ENCODE assay signal across 8 cellular contexts in genomic region chr16:89687092-89687940, GRCh38. TPM values are rescaled to one million over a fixed set of nuclear protein-coding genes. Genes with fewer than 3 reads are reported as not detected.
DNase-seq lines count a peak whose midpoint lies in the region; ATAC-seq, FAIRE-seq and TF ChIP-seq lines count a peak whose summit lies in the region.

No MANE protein-coding gene starts in this region.

- H3K4me3 ChIP-seq in A549 (peak overlapping the region; percentile 70), GM12864 (ENCODE audit: low read depth, low read length) (peak overlapping the region; percentile 87), right lobe of liver (peak overlapping the region; percentile 68 to 99 (median 97)), thymus (ENCODE audit: low read length) (peak overlapping the region; percentile 92)

- H3K27me3 Mint-ChIP-seq in central memory CD8-positive, alpha-beta T cell: no peaks in the 10 kb centered on the region

- peak overlapping the region; percentile 46 for H3K27ac Mint-ChIP-seq in central memory CD8-positive, alpha-beta T cell (ENCODE audit: low read depth)

- H3K27ac ChIP-seq in A549 (peak overlapping the region; percentile 96 to 99), right lobe of liver (peak overlapping the region; percentile 75 to 94 (median 91)), thymus (ENCODE audit: low read depth) (peak overlapping the region; percentile 97)

- DNase-seq in A549 (ENCODE audit: low read depth in 1 of 2, low spot score in 1 of 2) (peak; percentile 67 to 79), GM12864 (ENCODE audit: low read depth) (no peak), NCI-H526 treated with DMSO at 0.1 percent for 48 hours (lab: John Stamatoyannopoulos, UW) (peak; percentile 8), right lobe of liver (peak; percentile 83 to 95 (median 93)), NCI-H510A treated with DMSO at 0.1 percent for 48 hours (lab: John Stamatoyannopoulos, UW) (no peak)
- no peak for DNase-seq in central memory CD8-positive, alpha-beta T cell (ENCODE audit: low spot score in 2 of 2)

- peaks cover 27% of the 10 kb centered on the region for H3K36me3 Mint-ChIP-seq in central memory CD8-positive, alpha-beta T cell (ENCODE audit: insufficient read depth)

- TF ChIP-seq RAD21 in A549 (conservative IDR thresholded peaks at IDR 0.05 in 1 of 2, IDR thresholded peaks at IDR 0.05 in 1 of 2): no peak

- intact Hi-C loops in right lobe of liver (cut with DNase I): no loop called here

- TF ChIP-seq CTCF in A549 (IDR thresholded peaks at IDR 0.05) (no peak), GM12864 (IDR thresholded peaks at IDR 0.05; ENCODE audit: low read depth, low read length, missing control alignments) (no peak), right lobe of liver (IDR thresholded peaks at IDR 0.05) (no peak)

- H3K36me3 ChIP-seq in right lobe of liver (peaks cover 0 to 25% (median 7%) of the 10 kb centered on the region in 4 donors), thymus (ENCODE audit: control insufficient read depth, insufficient read depth) (peaks cover 25% of the 10 kb centered on the region)

- CTCF ChIA-PET in A549 (lab: Yijun Ruan, JAX): interaction anchor here (0.9 to 4.7 kb wide), 5 partner anchors 12 to 72 kb away, joined by 3 to 33 read pairs (median 6); partner anchors contain the start of gene SPATA2L

- H3K4me1 ChIP-seq in A549 (peaks cover 11% of the 10 kb centered on the region), right lobe of liver (peaks cover 0 to 16% (median 9%) of the 10 kb centered on the region in 4 donors), thymus (ENCODE audit: control insufficient read depth, insufficient read depth, low read length) (peaks cover 11% of the 10 kb centered on the region)

- ATAC-seq in A549 (peak; percentile 64 to 73), HG02623 (IDR thresholded peaks at IDR 0.05; ENCODE audit: unreplicated experiment) (peak; percentile 22), right lobe of liver (peak; percentile 89 to 93 (median 90))
- ATAC-seq in central memory CD8-positive, alpha-beta T cell (replicated peaks; ENCODE audit: extremely low read depth, poor library complexity, severe bottlenecking): peak; percentile 57

- peak overlapping the region; percentile 91 for H3K4me3 Mint-ChIP-seq in central memory CD8-positive, alpha-beta T cell

- TF ChIP-seq EP300 in A549 (IDR thresholded peaks at IDR 0.05): no peak

- H3K9me3 Mint-ChIP-seq in central memory CD8-positive, alpha-beta T cell: no peaks in the 10 kb centered on the region

- 12% methylated on average over 28 of the region's 42 CpGs for WGBS in A549 (ENCODE audit: missing lambda C conversion rate)
- 2% methylated on average over 36 of the region's 42 CpGs for WGBS in right lobe of liver (ENCODE audit: insufficient coverage, low coverage, low lambda C conversion rate, missing lambda C conversion rate)
- WGBS in thymus: 25% methylated on average over 42 of the region's 42 CpGs

- H3K4me2 ChIP-seq in A549: peak overlapping the region; percentile 91

- H3K9me3 ChIP-seq in A549 (peaks cover 9% of the 10 kb centered on the region), right lobe of liver (no peaks in the 10 kb centered on the region), thymus (ENCODE audit: control insufficient read depth) (no peaks in the 10 kb centered on the region)

- H3K27me3 ChIP-seq in right lobe of liver: no peaks in the 10 kb centered on the region
- H3K27me3 ChIP-seq in thymus (ENCODE audit: control insufficient read depth, insufficient read depth): no peaks in the 10 kb centered on the region

- no peak for FAIRE-seq in A549 (lab: Jason Lieb, UNC)

- TF ChIP-seq POLR2A in A549 (IDR thresholded peaks at IDR 0.05; ENCODE audit: low read length) (no peak), right lobe of liver (IDR thresholded peaks at IDR 0.05) (peak; percentile 84)

- H3K4me1 Mint-ChIP-seq in central memory CD8-positive, alpha-beta T cell: peaks cover 21% of the 10 kb centered on the region

- POLR2A ChIA-PET in A549 (lab: Yijun Ruan, JAX): interaction anchor here (0.7 to 1.5 kb wide), 9 partner anchors 10 to 235 kb away, joined by 3 to 26 read pairs (median 6); partner anchors contain the start of genes CHMP1A, SPATA2L and SPATA33

TF ChIP-seq in A549, 52 proteins besides CTCF, POLR2A, EP300 and RAD21 (continues in another document):
- TF ChIP-seq E2F6 (IDR thresholded peaks at IDR 0.05; ENCODE audit: borderline replicate concordance, low read depth): 0 out of 2 replicates have a peak, but pooled peaks have one; percentile 45
- TF ChIP-seq REST (IDR thresholded peaks at IDR 0.05): no peak
- no peak for TF ChIP-seq FOXS1 (CRISPR knock-in tag; IDR thresholded peaks at IDR 0.05)
- TF ChIP-seq MAX (IDR thresholded peaks at IDR 0.05): peak; percentile 70; the same call in 1 of the 2 replicates

RNA-seq across cellular contexts. Expression of gene CDK10, which starts 0.8 kb away (rescaled TPM):
- polyA plus RNA-seq in A549 (2011; rRNA removed): 35.9 and 40.2 TPM in 2 replicates
- polyA plus RNA-seq in A549 (2012; cell fraction: cytosol; rRNA removed): 47.9 and 59.3 TPM in 2 replicates
- 316 and 339 TPM in 2 replicates for polyA plus RNA-seq in A549 (2012; cell fraction: nucleus; rRNA removed)
- polyA plus RNA-seq in A549 (2017; fragmentation: RNase III; extraction: RNeasy Plus Mini Kit Qiagen cat#74134 plus additional on column Dnase treatment): 52.9 to 99.8 TPM (median 55.3 TPM) in 3 replicates
- polyA minus RNA-seq in A549 (2011; rRNA and poly(A)+ RNA removed): 31.9 and 35.3 TPM in 2 replicates
- 10 to 100 TPM; 35.0 to 72.2 (median 53.7) TPM for total RNA-seq in right lobe of liver
- polyA plus RNA-seq in thymus: 124 TPM

RNA-seq across cellular contexts. Expression of gene SPATA2L, which starts 14.2 kb away (rescaled TPM):
- polyA plus RNA-seq in A549 (2011; rRNA removed) (3.5 and 3.6 TPM in 2 replicates), A549 (2017; fragmentation: RNase III; extraction: RNeasy Plus Mini Kit Qiagen cat#74134 plus additional on column Dnase treatment) (4.7 to 5.2 TPM (median 4.9 TPM) in 3 replicates), thymus (9.1 TPM)
- polyA plus RNA-seq in A549 (2012; cell fraction: cytosol; rRNA removed): 9.1 and 12.3 TPM in 2 replicates
- 16.2 and 21.7 TPM in 2 replicates for polyA plus RNA-seq in A549 (2012; cell fraction: nucleus; rRNA removed)
- polyA minus RNA-seq in A549 (2011; rRNA and poly(A)+ RNA removed): 3.0 and 3.7 TPM in 2 replicates
- 10 to 100 TPM in 3 of 6 experiments, 1 to 10 TPM in 3; 5.6 to 17.9 (median 11.2) TPM for total RNA-seq in right lobe of liver

RNA-seq across cellular contexts. Expression of gene SPATA33, which starts 29.7 kb away (rescaled TPM):
- 5.5 and 6.1 TPM in 2 replicates for polyA plus RNA-seq in A549 (2011; rRNA removed)
- polyA plus RNA-seq in A549 (2012; cell fraction: cytosol; rRNA removed): 6.2 and 7.7 TPM in 2 replicates
- polyA plus RNA-seq in A549 (2012; cell fraction: nucleus; rRNA removed): 11.5 and 13.2 TPM in 2 replicates
- polyA plus RNA-seq in A549 (2017; fragmentation: RNase III; extraction: RNeasy Plus Mini Kit Qiagen cat#74134 plus additional on column Dnase treatment): 11.5 to 12.6 TPM (median 12.1 TPM) in 3 replicates
- 3.9 and 6.2 TPM in 2 replicates for polyA minus RNA-seq in A549 (2011; rRNA and poly(A)+ RNA removed)
- 1 to 10 TPM; 1.8 to 5.0 (median 3.3) TPM for total RNA-seq in right lobe of liver
- 8.1 TPM for polyA plus RNA-seq in thymus

RNA-seq across cellular contexts. Expression of gene CHMP1A, which starts 29.8 kb away (rescaled TPM):
- polyA plus RNA-seq in A549 (2011; rRNA removed) (36.4 and 40.1 TPM in 2 replicates), A549 (2017; fragmentation: RNase III; extraction: RNeasy Plus Mini Kit Qiagen cat#74134 plus additional on column Dnase treatment) (91.7 to 99.0 TPM (median 95.4 TPM) in 3 replicates), thymus (70.8 TPM)
- 101 and 105 TPM in 2 replicates for polyA plus RNA-seq in A549 (2012; cell fraction: cytosol; rRNA removed)
- 151 and 200 TPM in 2 replicates for polyA plus RNA-seq in A549 (2012; cell fraction: nucleus; rRNA removed)
- 47.5 and 53.6 TPM in 2 replicates for polyA minus RNA-seq in A549 (2011; rRNA and poly(A)+ RNA removed)
- 10 to 100 TPM; 27.2 to 42.3 (median 33.1) TPM for total RNA-seq in right lobe of liver

RNA-seq across cellular contexts. Expression of gene VPS9D1, which starts 33.4 kb away (rescaled TPM):
- 2.1 and 2.7 TPM in 2 replicates for polyA plus RNA-seq in A549 (2011; rRNA removed)
- polyA plus RNA-seq in A549 (2012; cell fraction: cytosol; rRNA removed): 3.1 and 4.3 TPM in 2 replicates
- polyA plus RNA-seq in A549 (2012; cell fraction: nucleus; rRNA removed): 18.7 and 21.0 TPM in 2 replicates
- 3.0 to 5.8 TPM (median 5.4 TPM) in 3 replicates for polyA plus RNA-seq in A549 (2017; fragmentation: RNase III; extraction: RNeasy Plus Mini Kit Qiagen cat#74134 plus additional on column Dnase treatment)
- 1.5 and 2.4 TPM in 2 replicates for polyA minus RNA-seq in A549 (2011; rRNA and poly(A)+ RNA removed)
- 10 to 100 TPM in 3 of 6 experiments, 1 to 10 TPM in 3; 5.6 to 12.4 (median 9.4) TPM for total RNA-seq in right lobe of liver
- 25.1 TPM for polyA plus RNA-seq in thymus

Comparison
In these comparisons a context has a peak if more than half of its experiments do, and no peak if none do; other contexts are left out.
1. ATAC-seq: peak in every context shown above with its lines; median percentile 90 in right lobe of liver; 68 in A549; 57 in central memory CD8-positive, alpha-beta T cell; 22 in HG02623.
2. DNase-seq: peak in A549 (2 of 2), NCI-H526 treated with DMSO at 0.1 percent for 48 hours (single experiment) and right lobe of liver (3 of 3); none in GM12864 (single experiment), central memory CD8-positive, alpha-beta T cell (0 of 2) and NCI-H510A treated with DMSO at 0.1 percent for 48 hours (single experiment).
3. Peak in every context shown above with its lines, with median percentiles within 50 percentile points of each other: H3K27ac ChIP-seq and H3K4me3 ChIP-seq.